7 cellular contexts compared by ENCODE assay signal in genomic region chr1:244970236-244970652, GRCh38.
DNase-seq lines count a peak whose midpoint lies in the region; ATAC-seq and TF ChIP-seq lines count a peak whose summit lies in the region.

No MANE protein-coding gene starts in this region.

- H3K27ac ChIP-seq in SU-DHL-6 (ENCODE audit: low read depth, low read length) (peak overlapping the region; percentile 71), brain microvascular endothelial cell (peak overlapping the region; percentile 100)

- H2AFZ ChIP-seq in SU-DHL-6 (ENCODE audit: low read depth, low read length, severe bottlenecking): peak overlapping the region; percentile 68

- peaks cover 29% of the 10 kb centered on the region; the same call in 1 of the 2 replicates for H3F3A ChIP-seq in SU-DHL-6 (ENCODE audit: insufficient read depth)

- TF ChIP-seq CTCF in SU-DHL-6 (IDR thresholded peaks at IDR 0.05; ENCODE audit: insufficient read depth, low read length, poor library complexity, severe bottlenecking) (no peak), brain microvascular endothelial cell (IDR thresholded peaks at IDR 0.05; ENCODE audit: low read depth, low read length, missing control alignments) (no peak)

- no peaks in the 10 kb centered on the region for H4K20me1 ChIP-seq in SU-DHL-6 (ENCODE audit: low read depth, low read length)

- H3K36me3 ChIP-seq in SU-DHL-6 (ENCODE audit: low read length): no peaks in the 10 kb centered on the region
- no peaks in the 10 kb centered on the region for H3K36me3 ChIP-seq in brain microvascular endothelial cell (replicated peaks)

- in situ Hi-C loops in brain microvascular endothelial cell (cut with HindIII; ENCODE audit: low pct_ligation_motif_present, low sequenced_read_pairs): no loop called here

- no peaks in the 10 kb centered on the region for H3K9me3 ChIP-seq in SU-DHL-6 (ENCODE audit: insufficient read depth, low read length)

- ATAC-seq in GM18508 (IDR thresholded peaks at IDR 0.05; ENCODE audit: insufficient read depth, unreplicated experiment) (peak; percentile 58), HG02759 (IDR thresholded peaks at IDR 0.05; ENCODE audit: unreplicated experiment) (peak; percentile 70)

- H3K9ac ChIP-seq in SU-DHL-6 (ENCODE audit: low read length): peak overlapping the region; percentile 72

- DNase-seq in NCI-H1092 treated with DMSO at 0.1 percent for 48 hours (lab: John Stamatoyannopoulos, UW) (peak; percentile 97), brain microvascular endothelial cell (peak; percentile 52), kidney tubule cell (ENCODE audit: low spot score) (peak; percentile 84)
- DNase-seq in stimulated activated CD4-positive, alpha-beta T cell treated with anti-CD3 and anti-CD28 coated beads, TNF-alpha, amount 100 ng/mL, for 48 hours (ENCODE audit: low read depth in 3 of 3): peak; percentile 46 to 59 (median 53)

- H3K27me3 ChIP-seq in SU-DHL-6 (ENCODE audit: low read length) (no peaks in the 10 kb centered on the region), brain microvascular endothelial cell (replicated peaks) (no peaks in the 10 kb centered on the region)

- H3K79me2 ChIP-seq in SU-DHL-6 (ENCODE audit: insufficient read depth, low read length): no peaks in the 10 kb centered on the region

- peak overlapping the region; percentile 82 for H3K4me2 ChIP-seq in SU-DHL-6 (ENCODE audit: low read depth, low read length, poor library complexity, severe bottlenecking)

- H3K4me3 ChIP-seq in SU-DHL-6 (ENCODE audit: insufficient read depth, low read length, poor library complexity, severe bottlenecking) (peak overlapping the region; percentile 63), brain microvascular endothelial cell (ENCODE audit: low read depth, low read length) (peak overlapping the region; percentile 68)

- no peaks in the 10 kb centered on the region for H3K9me2 ChIP-seq in SU-DHL-6 (replicated peaks; ENCODE audit: insufficient read depth, low read length)

Comparison
In these comparisons a context has a peak if more than half of its experiments do, and no peak if none do; other contexts are left out.
1. Peak in every context shown above with its lines: DNase-seq, ATAC-seq, H3K4me3 ChIP-seq and H3K27ac ChIP-seq.